Comparison of ENCODE assay signal across 9 cellular contexts in the genomic region with DNA sequence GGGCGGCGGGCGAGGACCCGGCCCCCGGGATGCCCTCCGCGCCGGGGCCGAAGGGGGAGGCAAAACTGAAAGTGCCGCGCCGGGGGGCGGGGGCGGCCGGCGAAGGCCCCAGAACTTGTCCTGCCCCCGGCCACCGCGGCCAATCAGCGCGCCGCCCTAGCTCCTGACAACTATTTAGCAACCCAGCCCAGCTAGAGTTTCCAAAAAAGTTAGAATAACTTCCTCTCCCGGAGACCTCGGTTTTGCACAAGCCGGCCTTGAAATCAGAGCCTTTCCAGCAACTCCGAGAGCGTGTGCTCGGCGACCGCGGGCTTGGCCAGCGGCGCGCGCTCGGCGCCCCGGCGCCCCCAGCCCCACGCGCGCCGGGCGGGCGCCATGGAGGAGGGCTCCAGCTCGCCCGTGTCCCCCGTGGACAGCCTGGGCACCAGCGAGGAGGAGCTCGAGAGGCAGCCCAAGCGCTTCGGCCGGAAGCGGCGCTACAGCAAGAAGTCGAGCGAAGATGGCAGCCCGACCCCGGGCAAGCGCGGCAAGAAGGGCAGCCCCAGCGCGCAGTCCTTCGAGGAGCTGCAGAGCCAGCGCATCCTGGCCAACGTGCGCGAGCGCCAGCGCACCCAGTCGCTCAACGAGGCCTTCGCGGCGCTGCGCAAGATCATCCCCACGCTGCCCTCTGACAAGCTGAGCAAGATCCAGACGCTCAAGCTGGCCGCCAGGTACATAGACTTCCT. TPM values are rescaled to one million over a fixed set of nuclear protein-coding genes. Genes with fewer than 3 reads are reported as not detected.
DNase-seq lines count a peak whose midpoint lies in the region; ATAC-seq and TF ChIP-seq lines count a peak whose summit lies in the region.
"Had no signal": no experiment of that assay in that cellular context is flagged by ENCODE, and none has a peak within 500 bp of the region (broad histone marks: within the 10 kb centered on the region; RNA-seq: fewer than 3 reads in every experiment).

A gene (plus strand): TSS at position 245 of the 725 bp plus-strand sequence. CDS start 131 bp downstream, at position 376.

- H3K27ac ChIP-seq in dorsolateral prefrontal cortex (no peak within 1 kb of the TSS), upper lobe of right lung (peak within 1 kb of the TSS; percentile 65)

- H3K4me1 ChIP-seq in upper lobe of right lung = peaks cover 8% of the 10 kb centered on the region

- intact Hi-C loops in dorsolateral prefrontal cortex (cut with DNase I) (no loop called here), upper lobe of right lung (cut with DNase I) (no loop called here)

- H3K27me3 ChIP-seq in dorsolateral prefrontal cortex (peaks cover 0 to 95% (median 62%) of the 10 kb centered on the region in 45 donors), upper lobe of right lung (peaks cover 50% of the 10 kb centered on the region)

- DNase-seq in NCI-H345 (lab: John Stamatoyannopoulos, UW) (peak; percentile 16), NCI-H345 treated with DMSO at 0.1 percent for 48 hours (lab: John Stamatoyannopoulos, UW; ENCODE audit: unreplicated experiment) (no peak), dorsolateral prefrontal cortex (no peak), lung microvascular endothelial cell (ENCODE audit: low read depth in 2 of 2) (peak; percentile 53 to 88), upper lobe of right lung (peak; percentile 90)
- no peak for DNase-seq in activated effector memory CD4-positive, alpha-beta T cell treated with anti-CD3 and anti-CD28 coated beads, Interleukin-2, amount 50 U/mL, for 16 hours
- DNase-seq: CD4-positive, alpha-beta memory T cell had no signal

- H3K4me3 ChIP-seq in dorsolateral prefrontal cortex = peak within 1 kb of the TSS; percentile 15 to 67 (median 47)
- peak within 1 kb of the TSS; percentile 63 for H3K4me3 ChIP-seq in upper lobe of right lung

- ATAC-seq in upper lobe of right lung (peak; percentile 84), GM21576 (IDR thresholded peaks at IDR 0.05; ENCODE audit: unreplicated experiment) (no peak), GM18870 (IDR thresholded peaks at IDR 0.05; ENCODE audit: unreplicated experiment) (no peak)

- no peaks in the 10 kb centered on the region for H3K9me3 ChIP-seq in upper lobe of right lung

- TF ChIP-seq CTCF in dorsolateral prefrontal cortex (IDR thresholded peaks at IDR 0.05 in 54 of 56, conservative IDR thresholded peaks at IDR 0.05 in 2 of 56; ENCODE audit: low read depth in 1 of 56, partially characterized antibody in 56 of 56) = no peak
- no peak for TF ChIP-seq CTCF in upper lobe of right lung (IDR thresholded peaks at IDR 0.05)

- H3K36me3 ChIP-seq in upper lobe of right lung = no peaks in the 10 kb centered on the region

RNA-seq across cellular contexts. Expression of the gene that starts here (rescaled TPM):
- total RNA-seq in dorsolateral prefrontal cortex (1 to 10 TPM in 19 of 120 experiments, under 1 TPM in 78, not detected in 23; 0.29 to 2.8 (median 0.64) TPM), lung microvascular endothelial cell (0.20 and 0.44 TPM in 2 replicates), upper lobe of right lung (12.2 TPM)
- total RNA-seq: CD4-positive, alpha-beta memory T cell had no signal

Comparison
In these comparisons a context has a peak if more than half of its experiments do, and no peak if none do; other contexts are left out.
1. DNase-seq: peak in NCI-H345 (single experiment) and upper lobe of right lung (single experiment); none in NCI-H345 treated with DMSO at 0.1 percent for 48 hours (single experiment), dorsolateral prefrontal cortex (0 of 10) and activated effector memory CD4-positive, alpha-beta T cell treated with anti-CD3 and anti-CD28 coated beads, Interleukin-2, amount 50 U/mL, for 16 hours (single experiment).
2. Peak in DNase-seq in lung microvascular endothelial cell; RNA of the gene not detected or under 1 TPM.